In genomic region chr12:116278259-116278595, GRCh38 we compare ENCODE assay signal across 8 cellular contexts. TPM values are rescaled to one million over a fixed set of nuclear protein-coding genes. Genes with fewer than 3 reads are reported as not detected.
DNase-seq lines count a peak whose midpoint lies in the region; ATAC-seq and TF ChIP-seq lines count a peak whose summit lies in the region.

No MANE protein-coding gene starts in this region.

- H3K27me3 Mint-ChIP-seq in activated T-cell treated with anti-CD3 and anti-CD28 coated beads, Interleukin-2, amount 50 U/mL, for 4 hours (ENCODE audit: low read depth), result no peaks in the 10 kb centered on the region

- H3K27ac ChIP-seq in adrenal gland, result peak overlapping the region in 3 of 5 donors; percentile 47 to 100 (median 92)
- H3K27ac ChIP-seq in liver (ENCODE audit: low read depth in 1 of 2, low read length in 2 of 2), result no peak overlapping the region
- H3K27ac ChIP-seq in tibial artery, result peak overlapping the region; percentile 64 to 97

- TF ChIP-seq CTCF in adrenal gland (IDR thresholded peaks at IDR 0.05) (no peak), liver (IDR thresholded peaks at IDR 0.05; ENCODE audit: low read depth, low read length, missing input control) (no peak), tibial artery (IDR thresholded peaks at IDR 0.05) (no peak)

- intact Hi-C loops in adrenal gland (cut with DNase I) (loop anchor here in 1 of 2 donors (5.0 kb wide), 1 partner anchor 324 kb away; no protein-coding TSS in a partner anchor), tibial artery (cut with DNase I; ENCODE audit: low total_unique reads) (loop anchor here (5.0 kb wide), 1 partner anchor 144 kb away; no protein-coding TSS in a partner anchor)

- H3K4me3 Mint-ChIP-seq in activated T-cell treated with anti-CD3 and anti-CD28 coated beads, Interleukin-2, amount 50 U/mL, for 4 hours, result peak overlapping the region; percentile 83

- H3K4me3 ChIP-seq in adrenal gland (peak overlapping the region in 2 of 4 donors; percentile 19 to 98), liver (ENCODE audit: low read depth in 1 of 3, low read length in 3 of 3) (peak overlapping the region in 2 of 3 donors; percentile 35 to 97), tibial artery (peak overlapping the region; percentile 58 to 70)

- ATAC-seq in activated T-cell treated with anti-CD3 and anti-CD28 coated beads, Interleukin-2, amount 50 U/mL, for 4 hours, result no peak
- ATAC-seq in HG02763 (IDR thresholded peaks at IDR 0.05; ENCODE audit: unreplicated experiment), result no peak

- peaks cover 34% of the 10 kb centered on the region for H3K4me1 Mint-ChIP-seq in activated T-cell treated with anti-CD3 and anti-CD28 coated beads, Interleukin-2, amount 50 U/mL, for 4 hours (ENCODE audit: low read depth)

- TF ChIP-seq POLR2A in adrenal gland (IDR thresholded peaks at IDR 0.05), result no peak

- H3K27me3 ChIP-seq in adrenal gland, result no peaks in the 10 kb centered on the region
- H3K27me3 ChIP-seq in liver (ENCODE audit: control insufficient read depth in 4 of 4, insufficient read depth in 4 of 4, low read length in 3 of 4), result no peaks in the 10 kb centered on the region
- H3K27me3 ChIP-seq in tibial artery, result no peaks in the 10 kb centered on the region

- H3K9me3 Mint-ChIP-seq in activated T-cell treated with anti-CD3 and anti-CD28 coated beads, Interleukin-2, amount 50 U/mL, for 4 hours, result no peaks in the 10 kb centered on the region

- H3K4me1 ChIP-seq in adrenal gland (replicated peaks in 1 of 2) (peaks cover 13 to 31% of the 10 kb centered on the region in 2 donors), liver (ENCODE audit: control insufficient read depth in 4 of 4, insufficient read depth in 4 of 4, low read length in 3 of 4) (peaks cover 0 to 35% (median 22%) of the 10 kb centered on the region in 4 donors), tibial artery (peaks cover 0 to 29% (median 15%) of the 10 kb centered on the region in 4 donors)

- 27 to 39% (median 31%) methylated on average over 10 of the region's 10 CpGs for WGBS in adrenal gland, 4 donors
- WGBS in liver, result 53% methylated on average over 10 of the region's 10 CpGs

- peak overlapping the region in 1 of 2 donors; percentile 48 for H3K9ac ChIP-seq in liver (ENCODE audit: low read depth in 1 of 2, low read length in 2 of 2)

- H3K36me3 ChIP-seq in adrenal gland (replicated peaks in 1 of 2) (no peaks in the 10 kb centered on the region), liver (ENCODE audit: control insufficient read depth in 4 of 4, insufficient read depth in 3 of 4, low read depth in 1 of 4, low read length in 3 of 4) (no peaks in the 10 kb centered on the region), tibial artery (no peaks in the 10 kb centered on the region)

- H3K36me3 Mint-ChIP-seq in activated T-cell treated with anti-CD3 and anti-CD28 coated beads, Interleukin-2, amount 50 U/mL, for 4 hours (ENCODE audit: insufficient read depth), result no peaks in the 10 kb centered on the region

- H3K9me3 ChIP-seq in adrenal gland (replicated peaks in 1 of 3) (no peaks in the 10 kb centered on the region), liver (ENCODE audit: control insufficient read depth in 4 of 4, low read length in 3 of 4) (no peaks in the 10 kb centered on the region), tibial artery (no peaks in the 10 kb centered on the region)

- no peak for DNase-seq in activated T-cell treated with anti-CD3 and anti-CD28 coated beads, Interleukin-2, amount 50 U/mL, for 4 hours
- no peak for DNase-seq in activated T-cell treated with anti-CD3 and anti-CD28 coated beads for 4 hours
- no peak for DNase-seq in adrenal gland
- no peak for DNase-seq in tibial artery
- DNase-seq in NCI-H524 (lab: John Stamatoyannopoulos, UW), result no peak
- DNase-seq in NCI-H69 (lab: John Stamatoyannopoulos, UW), result no peak

- TF ChIP-seq RAD21 in liver (IDR thresholded peaks at IDR 0.05), result no peak

TF ChIP-seq in liver, 16 proteins besides CTCF, POLR2A, EP300 and RAD21:
- TF ChIP-seq RXRA (IDR thresholded peaks at IDR 0.05) (no peak), YY1 (IDR thresholded peaks at IDR 0.05) (no peak), JUND (IDR thresholded peaks at IDR 0.05) (no peak), TAF1 (conservative IDR thresholded peaks at IDR 0.05) (no peak), HNF4A (conservative IDR thresholded peaks at IDR 0.05) (no peak), FOXA1 (IDR thresholded peaks at IDR 0.05) (no peak), ZBTB33 (IDR thresholded peaks at IDR 0.05) (no peak), GABPA (IDR thresholded peaks at IDR 0.05 in 1 of 2, conservative IDR thresholded peaks at IDR 0.05 in 1 of 2) (no peak), FOXA2 (IDR thresholded peaks at IDR 0.05) (no peak), ATF3 (IDR thresholded peaks at IDR 0.05) (no peak), MAX (IDR thresholded peaks at IDR 0.05) (no peak), NR2F2 (IDR thresholded peaks at IDR 0.05) (no peak)

RNA-seq across cellular contexts. Expression of gene MED13L, which starts 0.7 kb away (rescaled TPM):
- 10 to 100 TPM; 45.6 to 49.7 (median 47.5) TPM for total RNA-seq in activated T-cell treated with anti-CD3 and anti-CD28 coated beads, Interleukin-2, amount 50 U/mL, for 4 hours
- 100 to 1,000 TPM in 3 of 8 donors, 10 to 100 TPM in 5; 47.5 to 106 (median 85.1) TPM for total RNA-seq in adrenal gland
- polyA plus RNA-seq in adrenal gland, result 10 to 100 TPM in 2 of 3 donors, 1 to 10 TPM in 1; 8.8 to 24.9 (median 12.6) TPM
- total RNA-seq in liver, result 10 to 100 TPM; 62.2 to 94.0 TPM
- 10 to 100 TPM in 1 of 2 donors, 1 to 10 TPM in 1; 7.9 to 13.3 TPM for polyA plus RNA-seq in liver

Comparison
In these comparisons a context has a peak if more than half of its experiments do, and no peak if none do; other contexts are left out.
1. H3K27ac ChIP-seq: peak in adrenal gland (3 of 5) and tibial artery (2 of 2); none in liver (0 of 2).